ENCODE assay signal across 7 cellular contexts in the genomic region with DNA sequence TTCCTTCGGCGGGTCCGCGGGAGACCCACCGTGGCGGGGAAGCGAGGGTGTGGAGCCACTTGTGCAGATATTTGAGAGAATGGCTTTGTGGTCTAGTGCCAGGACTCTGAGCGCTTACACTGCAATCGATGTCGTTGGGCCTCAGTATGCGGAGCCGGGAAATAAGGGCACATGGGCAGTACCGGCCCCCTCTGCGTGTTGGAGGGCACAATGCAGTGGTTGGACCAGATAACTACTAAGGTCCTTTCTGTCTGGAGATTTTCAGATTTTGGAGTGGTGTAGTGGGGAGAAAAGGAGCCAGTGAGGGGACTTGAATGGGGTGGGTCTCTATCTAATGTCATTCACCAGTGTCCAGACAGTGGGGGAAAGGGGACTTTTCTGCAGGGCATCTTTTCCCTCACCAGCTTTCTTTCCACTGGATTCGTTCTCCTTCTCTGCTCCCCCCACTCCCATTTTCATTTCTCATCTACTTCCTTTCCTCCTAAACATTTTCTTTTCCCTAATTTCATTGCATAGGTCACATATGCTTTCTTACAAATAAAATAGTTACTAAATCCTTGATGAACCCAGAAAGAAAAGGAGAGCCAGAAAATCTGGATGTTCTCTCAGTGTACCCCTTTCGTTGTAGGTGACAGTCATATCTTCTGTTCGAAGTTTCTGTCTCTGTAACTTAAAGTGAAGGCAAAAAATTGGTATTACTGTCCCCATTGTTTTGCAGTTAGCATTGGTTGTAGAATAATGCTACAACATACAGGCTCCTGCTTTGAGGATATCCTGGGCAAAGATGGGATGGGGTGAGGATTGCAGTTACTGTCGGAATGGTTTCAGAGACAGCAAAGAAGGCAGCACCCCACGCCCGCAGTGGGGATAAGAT. TPM values are rescaled to one million over a fixed set of nuclear protein-coding genes. Genes with fewer than 3 reads are reported as not detected.
A peak's percentile ranks its signal among the peaks of the same experiment; 100 is the strongest.
DNase-seq lines count a peak whose midpoint lies in the region; ATAC-seq and TF ChIP-seq lines count a peak whose summit lies in the region.

No MANE protein-coding gene starts in this region.

- ATAC-seq in HG03571 (IDR thresholded peaks at IDR 0.05; ENCODE audit: unreplicated experiment): no peak

- H3K4me1 ChIP-seq in muscle layer of duodenum (ENCODE audit: control insufficient read depth in 1 of 2, insufficient read depth in 2 of 2, low read length in 2 of 2): peaks cover 15 to 23% of the 10 kb centered on the region in 2 donors

- H3K27ac ChIP-seq in muscle layer of duodenum (ENCODE audit: low read length): peak overlapping the region; percentile 22

- H3K9me3 ChIP-seq in muscle layer of duodenum (ENCODE audit: control insufficient read depth in 1 of 2, low read length in 2 of 2): no peaks in the 10 kb centered on the region

- DNase-seq in M059J (ENCODE audit: low read depth) (peak; percentile 55), cardiac fibroblast (ENCODE audit: low read depth in 2 of 2) (no peak), SW 1271 (lab: John Stamatoyannopoulos, UW) (no peak), retina (no peak)

- H3K27me3 ChIP-seq in muscle layer of duodenum (ENCODE audit: low read depth, low read length): peaks cover 16% of the 10 kb centered on the region

- peaks cover 1 to 3% of the 10 kb centered on the region in 2 donors for H3K36me3 ChIP-seq in muscle layer of duodenum (ENCODE audit: control insufficient read depth in 1 of 2, insufficient read depth in 2 of 2, low read length in 2 of 2)

- TF ChIP-seq CTCF in cardiac fibroblast (IDR thresholded peaks at IDR 0.05; ENCODE audit: low read depth, low read length): no peak

- H3K4me3 ChIP-seq in GM08714 (ENCODE audit: low read length): peak overlapping the region; percentile 92
- H3K4me3 ChIP-seq in cardiac fibroblast (replicated peaks in 1 of 2; ENCODE audit: low read depth in 2 of 2, low read length in 2 of 2): peak overlapping the region; percentile 81 to 82
- H3K4me3 ChIP-seq in muscle layer of duodenum (ENCODE audit: low read depth in 1 of 2, low read length in 2 of 2): peak overlapping the region; percentile 65 to 67

RNA-seq across cellular contexts. Expression of a gene that starts 1.4 kb away (rescaled TPM):
- 5.1 and 6.0 TPM in 2 replicates for total RNA-seq in M059J (2014; rRNA removed; shearing (Covaris generic))
